Comparison of ENCODE assay signal across 8 cellular contexts in genomic region chr2:65436825-65437221, GRCh38. TPM values are rescaled to one million over a fixed set of nuclear protein-coding genes. Genes with fewer than 3 reads are reported as not detected.
DNase-seq lines count a peak whose midpoint lies in the region; ATAC-seq and TF ChIP-seq lines count a peak whose summit lies in the region.

No MANE protein-coding gene starts in this region.

- no peaks in the 10 kb centered on the region for H3K27me3 Mint-ChIP-seq in chondrocyte (ENCODE audit: low read depth)

- no peaks in the 10 kb centered on the region for H3K36me3 ChIP-seq in left ventricle myocardium inferior
- H3K36me3 ChIP-seq in Panc1 (ENCODE audit: control insufficient read depth, insufficient read depth, low read length) = peaks cover 2% of the 10 kb centered on the region; the same call in 1 of the 2 replicates
- no peaks in the 10 kb centered on the region for H3K36me3 ChIP-seq in muscle layer of colon (ENCODE audit: insufficient read depth, low read length)
- H3K36me3 ChIP-seq in upper lobe of right lung = no peaks in the 10 kb centered on the region

- no peaks in the 10 kb centered on the region for H3K9me3 ChIP-seq in left ventricle myocardium inferior (replicated peaks)
- no peaks in the 10 kb centered on the region for H3K9me3 ChIP-seq in Panc1 (ENCODE audit: control insufficient read depth, insufficient read depth, low read depth, low read length)
- H3K9me3 ChIP-seq in muscle layer of colon (ENCODE audit: low read length) = no peaks in the 10 kb centered on the region
- no peaks in the 10 kb centered on the region for H3K9me3 ChIP-seq in upper lobe of right lung

- peaks cover 38% of the 10 kb centered on the region for H3K4me1 ChIP-seq in left ventricle myocardium inferior
- H3K4me1 ChIP-seq in Panc1 (ENCODE audit: control insufficient read depth, insufficient read depth, low read length) = peaks cover 25% of the 10 kb centered on the region
- H3K4me1 ChIP-seq in muscle layer of colon (ENCODE audit: insufficient read depth, low read length) = peaks cover 11% of the 10 kb centered on the region
- H3K4me1 ChIP-seq in upper lobe of right lung = peaks cover 16% of the 10 kb centered on the region

- H3K27ac ChIP-seq in left ventricle myocardium inferior (replicated peaks) = peak overlapping the region; percentile 99
- peak overlapping the region; percentile 90 for H3K27ac ChIP-seq in Panc1 (ENCODE audit: low read length)
- peak overlapping the region; percentile 95 for H3K27ac ChIP-seq in muscle layer of colon (ENCODE audit: low read depth, low read length)
- peak overlapping the region; percentile 95 for H3K27ac ChIP-seq in upper lobe of right lung

- H3K4me1 Mint-ChIP-seq in chondrocyte (ENCODE audit: low read depth) = peaks cover 20% of the 10 kb centered on the region

- POLR2A ChIA-PET in Panc1 (lab: Charles Lee) = interaction anchor here (0.6 kb wide), 1 partner anchor 114 kb away, joined by 12 read pairs; no protein-coding TSS in a partner anchor

- in situ Hi-C loops in Panc1 (cut with HindIII; ENCODE audit: low pct_unique_long_range_greater_than_20kb, low sequenced_read_pairs) = no loop called here

- no peaks in the 10 kb centered on the region for H3K9me3 Mint-ChIP-seq in chondrocyte (ENCODE audit: low read depth)

- ATAC-seq in Right ventricle myocardium superior (ENCODE audit: poor library complexity) = no peak
- peak; percentile 67 for ATAC-seq in HG02884 (IDR thresholded peaks at IDR 0.05; ENCODE audit: unreplicated experiment)
- no peak for ATAC-seq in Panc1
- ATAC-seq in upper lobe of right lung = no peak

- H3K9ac ChIP-seq in muscle layer of colon (ENCODE audit: low read length) = peak overlapping the region; percentile 77

- no peaks in the 10 kb centered on the region for H3K27me3 ChIP-seq in left ventricle myocardium inferior (ENCODE audit: low read depth)
- H3K27me3 ChIP-seq in Panc1 (ENCODE audit: control insufficient read depth, insufficient read depth, low read length) = no peaks in the 10 kb centered on the region
- H3K27me3 ChIP-seq in muscle layer of colon (ENCODE audit: control insufficient read depth in 1 of 2, insufficient read depth in 2 of 2, low read length in 2 of 2) = no peaks in the 10 kb centered on the region
- H3K27me3 ChIP-seq in upper lobe of right lung = no peaks in the 10 kb centered on the region

- TF ChIP-seq CTCF in left ventricle myocardium inferior (IDR thresholded peaks at IDR 0.05; ENCODE audit: borderline replicate concordance) (no peak), Panc1 (IDR thresholded peaks at IDR 0.05) (no peak), chondrocyte (IDR thresholded peaks at IDR 0.05) (no peak), upper lobe of right lung (IDR thresholded peaks at IDR 0.05) (no peak)

- H3K4me3 Mint-ChIP-seq in chondrocyte (ENCODE audit: unreplicated experiment) = peak overlapping the region; percentile 100

- peaks cover 2% of the 10 kb centered on the region for H3K36me3 Mint-ChIP-seq in chondrocyte (ENCODE audit: low read depth)

- no peak for DNase-seq in left ventricle myocardium inferior
- no peak for DNase-seq in Right ventricle myocardium superior
- DNase-seq in Panc1 (ENCODE audit: low read depth, low spot score) = no peak
- DNase-seq in chondrocyte (ENCODE audit: low spot score) = no peak
- no peak for DNase-seq in upper lobe of right lung
- no peak for DNase-seq in ureter (ENCODE audit: low spot score)

- intact Hi-C loops in left ventricle myocardium inferior (cut with micrococcal nuclease) (loop anchor here (5.0 to 10.0 kb wide), 2 partner anchors 110 to 162 kb away; no protein-coding TSS in a partner anchor), Right ventricle myocardium superior (cut with DNase I) (loop anchor here (5.0 kb wide), 1 partner anchor 115 kb away; no protein-coding TSS in a partner anchor), Panc1 (cut with micrococcal nuclease; ENCODE audit: unreplicated experiment) (loop anchor here (5.0 kb wide), 1 partner anchor 115 kb away; no protein-coding TSS in a partner anchor), upper lobe of right lung (cut with DNase I) (no loop called here)

- CTCF ChIA-PET in Panc1 (lab: Charles Lee) = no interaction called here

- TSS peak; percentile 83 for BruUV-seq in Panc1 (replicated peaks; lab: Mats Ljungman, UMichigan)

- peak overlapping the region; percentile 100 for H3K27ac Mint-ChIP-seq in chondrocyte (ENCODE audit: unreplicated experiment)

- H3K4me3 ChIP-seq in left ventricle myocardium inferior (peak overlapping the region; percentile 82), Panc1 (ENCODE audit: low read depth in 2 of 2, low read length in 2 of 2) (peak overlapping the region; percentile 74 to 93), muscle layer of colon (ENCODE audit: low read depth in 1 of 2, low read length in 2 of 2) (peak overlapping the region; percentile 89 to 97), upper lobe of right lung (peak overlapping the region; percentile 67)

RNA-seq across cellular contexts. Expression of gene SPRED2, which starts 4.4 kb away (rescaled TPM):
- 18.9 TPM for total RNA-seq in left ventricle myocardium inferior
- 14.9 TPM for total RNA-seq in Right ventricle myocardium superior
- 60.1 TPM for total RNA-seq in Panc1 (2021; ENCODE audit: unreplicated experiment)
- 61.0 TPM for polyA plus RNA-seq in Panc1 (2012; ENCODE audit: insufficient read length)
- 21.5 to 26.1 TPM (median 23.1 TPM) in 3 replicates for total RNA-seq in chondrocyte
- 56.9 TPM for total RNA-seq in upper lobe of right lung
- 55.4 TPM for total RNA-seq in ureter
